In genomic region chr1:21865609-21865942, GRCh38 we compare ENCODE assay signal across 1 cellular context.
TF ChIP-seq lines count a peak whose summit lies in the region.

No MANE protein-coding gene starts in this region.

TF ChIP-seq in H1, 55 proteins besides CTCF, POLR2A, EP300 and RAD21:
- TF ChIP-seq YY1 (IDR thresholded peaks at IDR 0.05; ENCODE audit: low read depth, low read length): no peak
- TF ChIP-seq KDM5A (IDR thresholded peaks at IDR 0.05; ENCODE audit: low read length): no peak
- TF ChIP-seq CHD7 (IDR thresholded peaks at IDR 0.05; ENCODE audit: insufficient replicate concordance, low read length): no peak
- TF ChIP-seq RXRA (IDR thresholded peaks at IDR 0.05; ENCODE audit: insufficient read depth, low read depth, low read length): no peak
- TF ChIP-seq TAF7 (optimal IDR thresholded peaks at IDR 0.05; ENCODE audit: borderline replicate concordance, low read depth, low read length): no peak
- no peak for TF ChIP-seq CEBPB (IDR thresholded peaks at IDR 0.05; ENCODE audit: low read depth, low read length)
- TF ChIP-seq CHD1 (IDR thresholded peaks at IDR 0.05; ENCODE audit: low read depth, low read length): no peak
- TF ChIP-seq BACH1 (IDR thresholded peaks at IDR 0.05; ENCODE audit: low read length): no peak
- no peak for TF ChIP-seq TCF12 (IDR thresholded peaks at IDR 0.05; ENCODE audit: low read depth, low read length)
- TF ChIP-seq SRF (IDR thresholded peaks at IDR 0.05; ENCODE audit: low read depth, low read length): no peak
- TF ChIP-seq CBX5 (IDR thresholded peaks at IDR 0.05; ENCODE audit: low read depth, low read length): no peak
- TF ChIP-seq ATF2 (IDR thresholded peaks at IDR 0.05; ENCODE audit: low read length): no peak
TF ChIP-seq in H1: peak in this region for 0.
